29 cellular contexts compared by ENCODE assay signal in genomic region chr2:223596208-223596607, GRCh38. TPM values are rescaled to one million over a fixed set of nuclear protein-coding genes. Genes with fewer than 3 reads are reported as not detected.
"Had no signal": no experiment of that assay in that cellular context is flagged by ENCODE, and none has a peak within 500 bp of the region (broad histone marks: within the 10 kb centered on the region; RNA-seq: fewer than 3 reads in every experiment).

No MANE protein-coding gene starts in this region.

- H3K4me3 Mint-ChIP-seq: effector memory CD8-positive, alpha-beta T cell; memory B cell; natural killer cell; stimulated activated memory B cell treated with anti-CD40 and anti-IgM and Interleukin-4, amounts not matched to agents 10 μg/mL and 1 μg/mL and 100 μg/mL, for 72 hours; stimulated activated naive CD8-positive, alpha-beta T cell treated with anti-CD3 and anti-CD28 coated beads, Interleukin-15, Interleukin-2, amounts not matched to agents 100 ng/mL and 50 ng/mL, for 24 hours had no signal

- H2AFZ ChIP-seq: hepatocyte had no signal

- H3K9me3 Mint-ChIP-seq: effector memory CD8-positive, alpha-beta T cell; stimulated activated naive CD8-positive, alpha-beta T cell treated with anti-CD3 and anti-CD28 coated beads, Interleukin-15, Interleukin-2, amounts not matched to agents 100 ng/mL and 50 ng/mL, for 24 hours had no signal

- H3K27me3 ChIP-seq: gastrocnemius medialis, heart left ventricle, hepatocyte, ovary, sigmoid colon, tibial nerve, upper lobe of left lung, vagina had no signal

- H3K9me3 ChIP-seq: gastrocnemius medialis, heart left ventricle, ovary, psoas muscle, sigmoid colon, thoracic aorta, tibial nerve, upper lobe of left lung, vagina had no signal

- H3K36me3 ChIP-seq: gastrocnemius medialis, heart left ventricle, ovary, sigmoid colon, thoracic aorta, tibial nerve, upper lobe of left lung, vagina had no signal

- H3K4me3 ChIP-seq: gastrocnemius medialis, heart left ventricle, hepatocyte, lung, ovary, psoas muscle, sigmoid colon, thoracic aorta, tibial nerve, upper lobe of left lung, vagina had no signal

- H3K36me3 Mint-ChIP-seq: natural killer cell; stimulated activated memory B cell treated with anti-CD40 and anti-IgM and Interleukin-4, amounts not matched to agents 10 μg/mL and 1 μg/mL and 100 μg/mL, for 72 hours had no signal

- DNase-seq: cortex of kidney; effector memory CD8-positive, alpha-beta T cell; foreskin fibroblast; gastrocnemius medialis; heart left ventricle; kidney; natural killer cell; occipital lobe; ovary; posterior cingulate gyrus; psoas muscle; right cardiac atrium; sigmoid colon; stimulated activated CD4-positive, alpha-beta T cell treated with anti-CD3 and anti-CD28 coated beads, Interleukin-2, amount 100 ng/mL, for 24 hours; stimulated activated CD4-positive, alpha-beta T cell treated with anti-CD3 and anti-CD28 coated beads, Interleukin-4, amount 100 ng/mL, for 4 hours; upper lobe of left lung had no signal

- H3K4me2 ChIP-seq: hepatocyte had no signal

- H3K4me1 Mint-ChIP-seq: memory B cell; natural killer cell; stimulated activated memory B cell treated with anti-CD40 and anti-IgM and Interleukin-4, amounts not matched to agents 10 μg/mL and 1 μg/mL and 100 μg/mL, for 72 hours had no signal

- H3K27ac Mint-ChIP-seq: effector memory CD8-positive, alpha-beta T cell; memory B cell; natural killer cell; stimulated activated memory B cell treated with anti-CD40 and anti-IgM and Interleukin-4, amounts not matched to agents 10 μg/mL and 1 μg/mL and 100 μg/mL, for 72 hours; stimulated activated naive CD8-positive, alpha-beta T cell treated with anti-CD3 and anti-CD28 coated beads, Interleukin-15, Interleukin-2, amounts not matched to agents 100 ng/mL and 50 ng/mL, for 24 hours had no signal

- H3K4me1 ChIP-seq: gastrocnemius medialis, heart left ventricle, psoas muscle, tibial nerve, upper lobe of left lung, vagina had no signal

- H3K79me2 ChIP-seq: hepatocyte had no signal

- H3K27ac ChIP-seq: epithelial cell of prostate, gastrocnemius medialis, heart left ventricle, hepatocyte, ovary, psoas muscle, sigmoid colon, thoracic aorta, tibial nerve, upper lobe of left lung, vagina had no signal

RNA-seq across cellular contexts. Expression of gene SCG2, which starts 6.0 kb away (rescaled TPM):
- total RNA-seq: dermis microvascular lymphatic vessel endothelial cell, gastrocnemius medialis, left lobe of liver, liver, skeletal muscle tissue had no signal
- polyA plus RNA-seq: liver had no signal
